In the genomic region with DNA sequence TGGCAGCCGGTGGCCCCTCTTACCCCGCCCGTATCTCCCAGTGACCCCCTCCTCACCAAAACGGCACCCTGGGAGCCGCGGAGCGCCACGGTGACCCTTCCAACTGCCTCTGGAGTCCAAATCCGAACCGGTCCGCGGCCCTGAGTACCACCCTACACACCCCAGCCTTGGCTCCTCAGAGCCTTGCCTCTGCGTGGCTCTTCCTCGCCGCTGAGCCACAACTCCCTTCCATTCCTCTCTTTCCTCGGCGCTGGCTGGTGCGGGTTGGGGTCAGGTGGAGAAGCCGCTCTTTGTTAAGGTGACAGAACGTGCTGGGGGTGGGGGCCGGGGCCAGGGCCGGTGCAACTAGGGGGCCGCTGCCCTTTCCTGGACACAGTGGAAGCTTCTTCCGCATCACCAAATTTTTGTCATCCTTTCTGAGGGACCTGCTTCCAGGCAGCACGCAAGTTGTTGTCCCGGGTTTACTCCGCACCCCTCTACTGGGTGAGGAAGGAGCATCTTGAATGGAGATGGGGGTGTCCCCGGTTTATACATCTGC, we compare ENCODE assay signal across 23 cellular contexts. TPM values are rescaled to one million over a fixed set of nuclear protein-coding genes. Genes with fewer than 3 reads are reported as not detected.
A peak's percentile ranks its signal among the peaks of the same experiment; 100 is the strongest.
DNase-seq lines count a peak whose midpoint lies in the region; ATAC-seq and TF ChIP-seq lines count a peak whose summit lies in the region.
"Had no signal": no experiment of that assay in that cellular context is flagged by ENCODE, and none has a peak within 500 bp of the region (broad histone marks: within the 10 kb centered on the region; RNA-seq: fewer than 3 reads in every experiment).

No MANE protein-coding gene starts in this region.

- TF ChIP-seq CTCF in breast epithelium (IDR thresholded peaks at IDR 0.05), result no peak
- TF ChIP-seq CTCF in mammary epithelial cell (conservative IDR thresholded peaks at IDR 0.05 in 1 of 2, IDR thresholded peaks at IDR 0.05 in 1 of 2; ENCODE audit: extremely low read depth in 1 of 2, insufficient read depth in 1 of 2, low read depth in 1 of 2, low read length in 2 of 2), result no peak
- no peak for TF ChIP-seq CTCF in WTC11 (IDR thresholded peaks at IDR 0.05)

- H3K4me1 Mint-ChIP-seq in WTC11, result peaks cover 39% of the 10 kb centered on the region
- peaks cover 31 to 35% of the 10 kb centered on the region in 2 donors for H3K4me1 Mint-ChIP-seq in stimulated activated naive B cell treated with anti-CD40 and anti-IgM and Interleukin-4, amounts not matched to agents 10 μg/mL and 1 μg/mL and 100 μg/mL, for 72 hours

- no peaks in the 10 kb centered on the region for H3K9me3 ChIP-seq in breast epithelium
- peaks cover 3% of the 10 kb centered on the region for H3K9me3 ChIP-seq in mammary epithelial cell (replicated peaks; ENCODE audit: insufficient read depth, low read length)
- H3K9me3 ChIP-seq: BLaER1 treated with 17β-estradiol and CSF1 and Interleukin-3, amounts not matched to agents 10 nM and 100 nM; HAP-1 had no signal

- H2BK5ac ChIP-seq in mesendoderm (ENCODE audit: low read length), result no peak overlapping the region

- no peaks in the 10 kb centered on the region for H4K20me1 ChIP-seq in mammary epithelial cell (ENCODE audit: insufficient read depth, low read length)

- H3K4ac ChIP-seq in mesendoderm (ENCODE audit: low read depth, low read length), result no peak overlapping the region

- peak overlapping the region in 1 of 2 donors; percentile 87 for H3K27ac ChIP-seq in breast epithelium
- no peak overlapping the region for H3K27ac ChIP-seq in mammary epithelial cell (ENCODE audit: insufficient read depth, low read depth, low read length)
- no peak overlapping the region for H3K27ac ChIP-seq in mesendoderm (ENCODE audit: low read depth, low read length)
- H3K27ac ChIP-seq: BLaER1 treated with 17β-estradiol and CSF1 and Interleukin-3, amounts not matched to agents 10 nM and 100 nM; HL-60; PC-9; RWPE1 had no signal

- intact Hi-C loops in breast epithelium (cut with DNase I; ENCODE audit: low total_unique reads), result no loop called here
- intact Hi-C loops in mammary epithelial cell (cut with micrococcal nuclease), result no loop called here

- no peak overlapping the region for H4K5ac ChIP-seq in mesendoderm (ENCODE audit: low read length)

- H3K23ac ChIP-seq in mesendoderm (ENCODE audit: low read length), result peak overlapping the region; percentile 24

- H3K56ac ChIP-seq in mesendoderm (ENCODE audit: low read length), result no peak overlapping the region

- peaks cover 92% of the 10 kb centered on the region for H3K27me3 Mint-ChIP-seq in WTC11 (ENCODE audit: low read depth)
- H3K27me3 Mint-ChIP-seq in stimulated activated naive B cell treated with anti-CD40 and anti-IgM and Interleukin-4, amounts not matched to agents 10 μg/mL and 1 μg/mL and 100 μg/mL, for 72 hours, result peaks cover 87 to 99% of the 10 kb centered on the region in 2 donors

- ATAC-seq in WTC11, result no peak
- no peak for ATAC-seq in stimulated activated naive B cell treated with anti-CD40 and anti-IgM and Interleukin-4, amounts not matched to agents 10 μg/mL and 1 μg/mL and 100 μg/mL, for 72 hours (replicated peaks)
- no peak for ATAC-seq in activated CD4-positive, CD25-positive, alpha-beta regulatory T cell treated with anti-CD3 and anti-CD28 coated beads, Interleukin-2, amount 50 U/mL, for 24 hours

- H3K9me3 Mint-ChIP-seq in WTC11, result no peaks in the 10 kb centered on the region
- no peaks in the 10 kb centered on the region for H3K9me3 Mint-ChIP-seq in stimulated activated naive B cell treated with anti-CD40 and anti-IgM and Interleukin-4, amounts not matched to agents 10 μg/mL and 1 μg/mL and 100 μg/mL, for 72 hours

- H3K4me2 ChIP-seq in mammary epithelial cell (ENCODE audit: insufficient read depth, low read depth, low read length) (no peak overlapping the region), mesendoderm (ENCODE audit: low read length) (no peak overlapping the region)
- H3K4me2 ChIP-seq: PC-9 had no signal

- H2BK15ac ChIP-seq in mesendoderm (replicated peaks; ENCODE audit: low read depth), result no peak overlapping the region

- dilution Hi-C loops in mammary epithelial cell (cut with HindIII; ENCODE audit: low sequenced_read_pairs), result no loop called here

- H3K36me3 ChIP-seq in breast epithelium, result no peaks in the 10 kb centered on the region
- H3K36me3 ChIP-seq in mammary epithelial cell (ENCODE audit: insufficient read depth, low read length), result no peaks in the 10 kb centered on the region
- H3K36me3 ChIP-seq in mesendoderm (ENCODE audit: control insufficient read depth, insufficient read depth, low read length), result no peaks in the 10 kb centered on the region
- H3K36me3 ChIP-seq: BLaER1 treated with 17β-estradiol and CSF1 and Interleukin-3, amounts not matched to agents 10 nM and 100 nM; HAP-1 had no signal

- H2BK120ac ChIP-seq in mesendoderm (ENCODE audit: low read depth, low read length), result no peak overlapping the region

- H3K4me1 ChIP-seq in breast epithelium, result peaks cover 0 to 3% of the 10 kb centered on the region in 2 donors
- peaks cover 5% of the 10 kb centered on the region for H3K4me1 ChIP-seq in mammary epithelial cell (ENCODE audit: insufficient read depth, low read length)
- H3K4me1 ChIP-seq in mesendoderm (ENCODE audit: control insufficient read depth, low read depth, low read length), result no peaks in the 10 kb centered on the region
- H3K4me1 ChIP-seq: HAP-1 had no signal

- no peak overlapping the region for H3K18ac ChIP-seq in mesendoderm (ENCODE audit: low read length)

- H2AFZ ChIP-seq in mammary epithelial cell (ENCODE audit: low read depth, low read length), result no peak overlapping the region
- H2AFZ ChIP-seq: PC-9 had no signal

- H3K4me3 Mint-ChIP-seq in WTC11, result peak overlapping the region; percentile 66
- H3K4me3 Mint-ChIP-seq in stimulated activated naive B cell treated with anti-CD40 and anti-IgM and Interleukin-4, amounts not matched to agents 10 μg/mL and 1 μg/mL and 100 μg/mL, for 72 hours, result peak overlapping the region; percentile 29 to 48

- H3K4me3 ChIP-seq in breast epithelium (peak overlapping the region in 2 of 3 donors; percentile 58 to 65), mammary epithelial cell (replicated peaks in 1 of 3; ENCODE audit: insufficient read depth in 1 of 3, low read depth in 2 of 3, low read length in 3 of 3) (no peak overlapping the region), mesendoderm (ENCODE audit: low read length) (no peak overlapping the region)
- H3K4me3 ChIP-seq: HAP-1, PC-9 had no signal

- no peaks in the 10 kb centered on the region for H3K36me3 Mint-ChIP-seq in WTC11
- H3K36me3 Mint-ChIP-seq in stimulated activated naive B cell treated with anti-CD40 and anti-IgM and Interleukin-4, amounts not matched to agents 10 μg/mL and 1 μg/mL and 100 μg/mL, for 72 hours, result peaks cover 0 to 4% of the 10 kb centered on the region in 2 donors

- H3K27me3 ChIP-seq in breast epithelium (peaks cover 0 to 61% of the 10 kb centered on the region in 2 donors), mammary epithelial cell (ENCODE audit: insufficient read depth, low read length) (peaks cover 34% of the 10 kb centered on the region), mesendoderm (ENCODE audit: insufficient read depth, low read length, poor library complexity) (peaks cover 65% of the 10 kb centered on the region)

- TF ChIP-seq POLR2A in breast epithelium (IDR thresholded peaks at IDR 0.05), result no peak

- POLR2A ChIA-PET in WTC11 (lab: Charles Lee), result no interaction called here

- 50% methylated on average over 7 of the region's 28 CpGs for WGBS in mammary epithelial cell (ENCODE audit: low coverage, missing lambda C conversion rate)
- no CpG with 5 or more reads among the region's 28 CpGs for WGBS in mesendoderm (ENCODE audit: extremely low coverage, insufficient coverage, low lambda C conversion rate)

- no peaks in the 10 kb centered on the region for H3K79me1 ChIP-seq in mesendoderm (ENCODE audit: low read length)

- H2AK5ac ChIP-seq in mesendoderm (ENCODE audit: low read length), result no peak overlapping the region

- H3K27ac Mint-ChIP-seq in WTC11, result no peak overlapping the region
- H3K27ac Mint-ChIP-seq in stimulated activated naive B cell treated with anti-CD40 and anti-IgM and Interleukin-4, amounts not matched to agents 10 μg/mL and 1 μg/mL and 100 μg/mL, for 72 hours, result peak overlapping the region; percentile 86
- H3K27ac Mint-ChIP-seq: CD8-positive, alpha-beta memory T cell had no signal

- CTCF ChIA-PET in mammary epithelial cell (lab: Charles Lee; ENCODE audit: low non-redundant PET), result no interaction called here
- CTCF ChIA-PET in WTC11 (lab: Charles Lee), result no interaction called here

- in situ Hi-C loops in mammary epithelial cell (cut with MboI; ENCODE audit: low sequenced_read_pairs in 2 of 2), result no loop called here

- H3K9ac ChIP-seq in mammary epithelial cell (ENCODE audit: insufficient read depth, low read length) (no peak overlapping the region), mesendoderm (ENCODE audit: low read length) (no peak overlapping the region)
- H3K9ac ChIP-seq: BLaER1 treated with 17β-estradiol and CSF1 and Interleukin-3, amounts not matched to agents 10 nM and 100 nM had no signal

- no peaks in the 10 kb centered on the region for H3K79me2 ChIP-seq in mammary epithelial cell (ENCODE audit: insufficient read depth, low read length)
- no peaks in the 10 kb centered on the region for H3K79me2 ChIP-seq in mesendoderm (ENCODE audit: control insufficient read depth, insufficient read depth, low read length)

- BruUV-seq in mammary epithelial cell (replicated peaks; lab: Mats Ljungman, UMichigan), result no TSS peak

- DNase-seq in breast epithelium (ENCODE audit: low spot score in 2 of 2) (no peak), mammary epithelial cell (no peak), WTC11 (ENCODE audit: low spot score) (no peak), mesendoderm (no peak), dermis blood vessel endothelial cell (no peak)
- no peak for DNase-seq in stimulated activated naive B cell treated with anti-CD40 and anti-IgM and Interleukin-4, amounts not matched to agents 10 μg/mL and 1 μg/mL and 100 μg/mL, for 72 hours
- no peak for DNase-seq in stimulated activated CD4-positive, alpha-beta T cell treated with anti-CD3 and anti-CD28 coated beads, Interleukin-12 subunit alpha, Interleukin-12 subunit beta, amount 100 ng/mL, for 4 hours
- DNase-seq: CD8-positive, alpha-beta memory T cell; DMS79; IMR-90; Karpas-422; NCI-H1417 treated with DMSO at 0.1 percent for 48 hours; NCI-H1930; NCI-H345; NCI-H524 treated with DMSO at 0.1 percent for 48 hours; PC-9 had no signal

- H4K8ac ChIP-seq in mesendoderm (ENCODE audit: low read depth, low read length), result no peak overlapping the region

TF ChIP-seq in WTC11, 78 proteins besides CTCF, POLR2A, EP300 and RAD21 (continues in another document):
- TF ChIP-seq FOXP1 (CRISPR knock-in tag; IDR thresholded peaks at IDR 0.05; ENCODE audit: borderline replicate concordance) (no peak), HMGA2 (CRISPR knock-in tag; IDR thresholded peaks at IDR 0.05) (no peak)

RNA-seq across cellular contexts. Expression of gene ALX4, which starts 6.5 kb away (rescaled TPM):
- 1 to 10 TPM in 2 of 3 donors, under 1 TPM in 1; under 0.01 to 5.2 (median 1.9) TPM for total RNA-seq in breast epithelium
- total RNA-seq in mammary epithelial cell, result under 1 TPM in 1 of 2 donors, not detected in 1; under 0.01 TPM
- polyA plus RNA-seq in mammary epithelial cell, result not detected
- polyA minus RNA-seq in mammary epithelial cell, result not detected
- not detected in 3 replicates for total RNA-seq in WTC11 (2021)
- polyA plus RNA-seq in mesendoderm (2013, experiment 1 of 2), result not detected
- polyA plus RNA-seq in mesendoderm (2013, experiment 2 of 2), result 0.01 TPM
- total RNA-seq in dermis blood vessel endothelial cell, result not detected in 2 replicates
- total RNA-seq: CD8-positive, alpha-beta memory T cell; HT1080; IMR-90; MCF 10A; PC-9 had no signal
- polyA plus RNA-seq: CD8-positive, alpha-beta memory T cell; IMR-90 had no signal

Comparison
In these comparisons a context has a peak if more than half of its experiments do, and no peak if none do; other contexts are left out.
1. H3K4me3 ChIP-seq: peak in breast epithelium (2 of 3); none in mammary epithelial cell (0 of 3) and mesendoderm (single experiment).